1 cellular context compared by ENCODE assay signal in genomic region chr19:1592023-1592754, GRCh38.
TF ChIP-seq lines count a peak whose summit lies in the region.

No MANE protein-coding gene starts in this region.

TF ChIP-seq in HepG2, 621 proteins besides CTCF, POLR2A, EP300 and RAD21 (continued from another document and continues in another):
- TF ChIP-seq HMGXB3 (CRISPR knock-in tag; IDR thresholded peaks at IDR 0.05; ENCODE audit: borderline replicate concordance) = no peak
- TF ChIP-seq RARA (CRISPR knock-in tag; IDR thresholded peaks at IDR 0.05) = no peak
- no peak for TF ChIP-seq HDAC6 (IDR thresholded peaks at IDR 0.05; ENCODE audit: low read depth, low read length)
- TF ChIP-seq ATRX (CRISPR knock-in tag; IDR thresholded peaks at IDR 0.05; ENCODE audit: borderline replicate concordance) = no peak
- no peak for TF ChIP-seq IRF2 (CRISPR knock-in tag; IDR thresholded peaks at IDR 0.05)
- peak; percentile 56; the same call in 1 of the 2 replicates for TF ChIP-seq ZNF577 (CRISPR knock-in tag; IDR thresholded peaks at IDR 0.05; ENCODE audit: borderline replicate concordance, low read depth)
- TF ChIP-seq SNAPC2 (CRISPR knock-in tag; IDR thresholded peaks at IDR 0.05) = no peak
- TF ChIP-seq NCOA5 (CRISPR knock-in tag; IDR thresholded peaks at IDR 0.05) = no peak
- peak; percentile 59; the same call in 1 of the 2 replicates for TF ChIP-seq ZNF609 (CRISPR knock-in tag; IDR thresholded peaks at IDR 0.05; ENCODE audit: borderline replicate concordance)
- no peak for TF ChIP-seq ZNF326 (CRISPR knock-in tag; IDR thresholded peaks at IDR 0.05; ENCODE audit: borderline replicate concordance)
- peak; percentile 37; the same call in 1 of the 2 replicates for TF ChIP-seq ZNF281 (CRISPR knock-in tag; IDR thresholded peaks at IDR 0.05; ENCODE audit: borderline replicate concordance)
- TF ChIP-seq ELK4 (CRISPR knock-in tag; IDR thresholded peaks at IDR 0.05; ENCODE audit: borderline replicate concordance) = no peak; the same call in 1 of the 2 replicates
- no peak for TF ChIP-seq SOX6 (IDR thresholded peaks at IDR 0.05)
- 0 out of 2 replicates have a peak, but pooled peaks have one; percentile 10 for TF ChIP-seq SOX6 (CRISPR knock-in tag; IDR thresholded peaks at IDR 0.05)
- TF ChIP-seq YEATS4 (CRISPR knock-in tag; IDR thresholded peaks at IDR 0.05; ENCODE audit: borderline replicate concordance) = peak; percentile 96
- no peak for TF ChIP-seq SIN3B (IDR thresholded peaks at IDR 0.05; ENCODE audit: low read length)
- no peak; the same call in 1 of the 2 replicates for TF ChIP-seq IRX3 (CRISPR knock-in tag; IDR thresholded peaks at IDR 0.05; ENCODE audit: borderline replicate concordance, low read depth)
- peak; percentile 92 for TF ChIP-seq ZFY (CRISPR knock-in tag; IDR thresholded peaks at IDR 0.05)
- TF ChIP-seq CBX2 (IDR thresholded peaks at IDR 0.05; ENCODE audit: low read depth, low read length) = no peak
- TF ChIP-seq CBX2 (CRISPR knock-in tag; IDR thresholded peaks at IDR 0.05; ENCODE audit: low read depth) = no peak
- no peak for TF ChIP-seq CHD4 (IDR thresholded peaks at IDR 0.05; ENCODE audit: borderline replicate concordance, low read length)
- TF ChIP-seq DMAP1 (CRISPR knock-in tag; IDR thresholded peaks at IDR 0.05) = peak; percentile 83
- TF ChIP-seq AFF4 (CRISPR knock-in tag; IDR thresholded peaks at IDR 0.05) = no peak; the same call in 1 of the 2 replicates
- no peak for TF ChIP-seq SMARCE1 (IDR thresholded peaks at IDR 0.05; ENCODE audit: borderline replicate concordance)
- peak; percentile 98 for TF ChIP-seq MYC (CRISPR knock-in tag; IDR thresholded peaks at IDR 0.05; ENCODE audit: borderline replicate concordance)
- TF ChIP-seq ZBTB43 (CRISPR knock-in tag; conservative IDR thresholded peaks at IDR 0.05) = peak; percentile 66
- TF ChIP-seq ZMYM2 (CRISPR knock-in tag; IDR thresholded peaks at IDR 0.05) = no peak
- TF ChIP-seq ZBTB14 (CRISPR knock-in tag; IDR thresholded peaks at IDR 0.05) = peak; percentile 87
- TF ChIP-seq ARNTL (CRISPR knock-in tag; IDR thresholded peaks at IDR 0.05) = 0 out of 2 replicates have a peak, but pooled peaks have one; percentile 37
- TF ChIP-seq FOSL2 (CRISPR knock-in tag; IDR thresholded peaks at IDR 0.05) = no peak; the same call in 1 of the 2 replicates
- TF ChIP-seq ATF2 (CRISPR knock-in tag; IDR thresholded peaks at IDR 0.05) = no peak
- no peak for TF ChIP-seq ELF4 (CRISPR knock-in tag; IDR thresholded peaks at IDR 0.05; ENCODE audit: borderline replicate concordance)
- TF ChIP-seq JUN (CRISPR knock-in tag; IDR thresholded peaks at IDR 0.05) = 0 out of 2 replicates have a peak, but pooled peaks have one; percentile 21
- TF ChIP-seq ZNF234 (CRISPR knock-in tag; conservative IDR thresholded peaks at IDR 0.05) = 0 out of 2 replicates have a peak, but pooled peaks have one; percentile 51
- TF ChIP-seq ZNF776 (CRISPR knock-in tag; IDR thresholded peaks at IDR 0.05) = no peak; the same call in 1 of the 2 replicates
- peak; percentile 85 for TF ChIP-seq ZNF547 (CRISPR knock-in tag; IDR thresholded peaks at IDR 0.05)
- no peak for TF ChIP-seq ATAD3A (CRISPR knock-in tag; IDR thresholded peaks at IDR 0.05)
